In genomic region chr18:42436366-42436765, GRCh38 we compare ENCODE assay signal across 28 cellular contexts.
"Had no signal": no experiment of that assay in that cellular context is flagged by ENCODE, and none has a peak within 500 bp of the region (broad histone marks: within the 10 kb centered on the region; RNA-seq: fewer than 3 reads in every experiment).

No MANE protein-coding gene starts in this region.

- H3K4me3 ChIP-seq: esophagus squamous epithelium, heart right ventricle, left lung, mucosa of descending colon, neural progenitor cell, right lobe of liver, suprapubic skin, transverse colon, vagina had no signal

- H3K4me3 Mint-ChIP-seq: mesothelial cell of epicardium; natural killer cell treated with Interleukin-12 subunit alpha and Interleukin-12 subunit beta and Interleukin-15 and Interleukin-18, amount 100 ng/mL, for 72 hours; neural progenitor cell; stimulated activated naive CD8-positive, alpha-beta T cell treated with anti-CD3 and anti-CD28 coated beads, Interleukin-15, amount 100 ng/mL, for 72 hours had no signal

- H3K36me3 Mint-ChIP-seq: mesothelial cell of epicardium; naive B cell; natural killer cell treated with Interleukin-12 subunit alpha and Interleukin-12 subunit beta and Interleukin-15 and Interleukin-18, amount 100 ng/mL, for 72 hours; neural progenitor cell had no signal

- H3K27ac ChIP-seq: esophagus squamous epithelium, heart right ventricle, left lung, neural progenitor cell, parathyroid adenoma, right lobe of liver, suprapubic skin, transverse colon, vagina had no signal

- H3K36me3 ChIP-seq: esophagus squamous epithelium, heart right ventricle, left lung, neural progenitor cell, right lobe of liver, suprapubic skin, transverse colon, vagina had no signal

- DNase-seq: dermis blood vessel endothelial cell; effector memory CD4-positive, alpha-beta T cell; erythroblast; esophagus squamous epithelium; foreskin melanocyte; glutamatergic neuron; heart right ventricle; hippocampal formation; left cardiac atrium; left lung; mesenchymal stem cell; mucosa of descending colon; naive B cell; right lobe of liver; small intestine; stimulated activated CD4-positive, alpha-beta T cell treated with anti-CD3 and anti-CD28 coated beads, Interleukin-15, amount 100 ng/mL, for 24 hours; stimulated activated CD4-positive, alpha-beta T cell treated with anti-CD3 and anti-CD28 coated beads, Interleukin-4, amount 100 ng/mL, for 1 hour; stimulated activated CD8-positive, alpha-beta memory T cell treated with anti-CD3 and anti-CD28 coated beads, Interleukin-4, amount 100 ng/mL, for 48 hours; stimulated activated naive CD4-positive, alpha-beta T cell; stimulated activated naive CD8-positive, alpha-beta T cell treated with anti-CD3 and anti-CD28 coated beads, Interleukin-15, amount 100 ng/mL, for 72 hours; transverse colon had no signal

- H3K27ac Mint-ChIP-seq: mesothelial cell of epicardium; natural killer cell treated with Interleukin-12 subunit alpha and Interleukin-12 subunit beta and Interleukin-15 and Interleukin-18, amount 100 ng/mL, for 72 hours; neural progenitor cell; progenitor cell of endocrine pancreas; stimulated activated naive CD8-positive, alpha-beta T cell treated with anti-CD3 and anti-CD28 coated beads, Interleukin-15, amount 100 ng/mL, for 72 hours had no signal

- H3K4me1 ChIP-seq: esophagus squamous epithelium, left lung, neural progenitor cell, parathyroid adenoma, right lobe of liver, suprapubic skin, transverse colon, vagina had no signal

- H3K27me3 ChIP-seq: esophagus squamous epithelium, heart right ventricle, left lung, neural progenitor cell, right lobe of liver, suprapubic skin, transverse colon, vagina had no signal

- H3K4me1 Mint-ChIP-seq: naive B cell; neural progenitor cell; stimulated activated naive CD8-positive, alpha-beta T cell treated with anti-CD3 and anti-CD28 coated beads, Interleukin-15, amount 100 ng/mL, for 72 hours had no signal

- H3K9me3 Mint-ChIP-seq: stimulated activated naive CD8-positive, alpha-beta T cell treated with anti-CD3 and anti-CD28 coated beads, Interleukin-15, amount 100 ng/mL, for 72 hours had no signal

- H3K9me3 ChIP-seq: esophagus squamous epithelium, heart right ventricle, mucosa of descending colon, right lobe of liver, suprapubic skin, transverse colon, vagina had no signal

- H3K27me3 Mint-ChIP-seq: naive B cell; natural killer cell treated with Interleukin-12 subunit alpha and Interleukin-12 subunit beta and Interleukin-15 and Interleukin-18, amount 100 ng/mL, for 72 hours; progenitor cell of endocrine pancreas; stimulated activated naive CD8-positive, alpha-beta T cell treated with anti-CD3 and anti-CD28 coated beads, Interleukin-15, amount 100 ng/mL, for 72 hours had no signal
